ENCODE assay signal across 8 cellular contexts in genomic region chr1:11908139-11909021, GRCh38. TPM values are rescaled to one million over a fixed set of nuclear protein-coding genes. Genes with fewer than 3 reads are reported as not detected.
A peak's percentile ranks its signal among the peaks of the same experiment; 100 is the strongest.
DNase-seq lines count a peak whose midpoint lies in the region; ATAC-seq and TF ChIP-seq lines count a peak whose summit lies in the region.

No MANE protein-coding gene starts in this region.

- intact Hi-C loops in Panc1 (cut with micrococcal nuclease; ENCODE audit: unreplicated experiment) = loop anchor here (1.0 kb wide), 1 partner anchor 59 kb away; no protein-coding TSS in a partner anchor
- intact Hi-C loops in activated T-helper 1 cell treated with anti-CD3 and anti-CD28 coated beads, Interleukin-12 subunit alpha, Interleukin-12 subunit beta, Interleukin-2, Interleukin-4 antibody, amounts not matched to agents 30 ng/mL and 10 ng/mL and 1 ng/mL, durations not matched to agents 14 hours and 24 hours and 36 hours (cut with micrococcal nuclease) = loop anchor here (1.0 to 10.0 kb wide), 11 partner anchors 18 to 634 kb away; partner anchors contain the start of genes AGTRAP, CLCN6, FBXO2 and FBXO44

- H3K36me3 ChIP-seq in DND-41 (ENCODE audit: insufficient read depth, low read length) (no peaks in the 10 kb centered on the region), KOPT-K1 (ENCODE audit: insufficient read depth, low read length) (no peaks in the 10 kb centered on the region), Panc1 (ENCODE audit: control insufficient read depth, insufficient read depth, low read length) (no peaks in the 10 kb centered on the region)

- peak overlapping the region; percentile 94 for H3K27ac Mint-ChIP-seq in activated T-helper 1 cell treated with anti-CD3 and anti-CD28 coated beads, Interleukin-12 subunit alpha, Interleukin-12 subunit beta, Interleukin-2, Interleukin-4 antibody, amounts not matched to agents 30 ng/mL and 10 ng/mL and 1 ng/mL, durations not matched to agents 14 hours and 24 hours and 36 hours
- H3K27ac Mint-ChIP-seq in naive B cell = peak overlapping the region; percentile 100

- no peaks in the 10 kb centered on the region for H3K79me2 ChIP-seq in DND-41 (ENCODE audit: insufficient read depth, low read length)

- peak overlapping the region; percentile 24 to 53 for H3K4me3 ChIP-seq in DND-41 (ENCODE audit: low read depth in 1 of 2, low read length in 2 of 2)
- H3K4me3 ChIP-seq in Panc1 (ENCODE audit: low read depth in 2 of 2, low read length in 2 of 2) = peak overlapping the region; percentile 49 to 58

- peak overlapping the region; percentile 78 for H3K4me2 ChIP-seq in DND-41 (ENCODE audit: insufficient read depth, low read length)

- H4K20me1 ChIP-seq in DND-41 (ENCODE audit: insufficient read depth, low read length) = 0 out of 2 replicates have a peak, but pooled peaks cover 4% of the 10 kb centered on the region

- no peaks in the 10 kb centered on the region for H3K36me3 Mint-ChIP-seq in activated T-helper 1 cell treated with anti-CD3 and anti-CD28 coated beads, Interleukin-12 subunit alpha, Interleukin-12 subunit beta, Interleukin-2, Interleukin-4 antibody, amounts not matched to agents 30 ng/mL and 10 ng/mL and 1 ng/mL, durations not matched to agents 14 hours and 24 hours and 36 hours (ENCODE audit: low read depth)
- H3K36me3 Mint-ChIP-seq in naive B cell = no peaks in the 10 kb centered on the region

- CTCF ChIA-PET in Panc1 (lab: Charles Lee) = interaction anchor here (0.7 to 1.3 kb wide), 6 partner anchors 10 to 73 kb away, joined by 3 to 8 read pairs (median 4); no protein-coding TSS in a partner anchor

- H3K27me3 Mint-ChIP-seq in activated T-helper 1 cell treated with anti-CD3 and anti-CD28 coated beads, Interleukin-12 subunit alpha, Interleukin-12 subunit beta, Interleukin-2, Interleukin-4 antibody, amounts not matched to agents 30 ng/mL and 10 ng/mL and 1 ng/mL, durations not matched to agents 14 hours and 24 hours and 36 hours (ENCODE audit: insufficient read depth) = peaks cover 15% of the 10 kb centered on the region
- peaks cover 0 to 5% (median 4%) of the 10 kb centered on the region in 3 donors for H3K27me3 Mint-ChIP-seq in naive B cell

- in situ Hi-C loops in Panc1 (cut with HindIII; ENCODE audit: low pct_unique_long_range_greater_than_20kb, low sequenced_read_pairs) = no loop called here

- H3K4me1 ChIP-seq in DND-41 (ENCODE audit: insufficient read depth, low read length) (peaks cover 36% of the 10 kb centered on the region), Panc1 (ENCODE audit: control insufficient read depth, insufficient read depth, low read length) (peaks cover 8% of the 10 kb centered on the region; the same call in 1 of the 2 replicates)

- peak overlapping the region; percentile 77 for H3K9ac ChIP-seq in DND-41 (ENCODE audit: low read depth, low read length)

- peaks cover 38% of the 10 kb centered on the region for H3K4me1 Mint-ChIP-seq in activated T-helper 1 cell treated with anti-CD3 and anti-CD28 coated beads, Interleukin-12 subunit alpha, Interleukin-12 subunit beta, Interleukin-2, Interleukin-4 antibody, amounts not matched to agents 30 ng/mL and 10 ng/mL and 1 ng/mL, durations not matched to agents 14 hours and 24 hours and 36 hours (ENCODE audit: low read depth)
- H3K4me1 Mint-ChIP-seq in naive B cell = peaks cover 30 to 34% (median 34%) of the 10 kb centered on the region in 3 donors

- TF ChIP-seq CTCF in DND-41 (IDR thresholded peaks at IDR 0.05; ENCODE audit: borderline replicate concordance, extremely low read depth, low read length, poor library complexity, severe bottlenecking) = no peak
- no peak for TF ChIP-seq CTCF in Panc1 (IDR thresholded peaks at IDR 0.05)

- H3K9me3 ChIP-seq in DND-41 (ENCODE audit: insufficient read depth, low read length, severe bottlenecking) = no peaks in the 10 kb centered on the region
- H3K9me3 ChIP-seq in KOPT-K1 (ENCODE audit: insufficient read depth, low read length, poor library complexity, severe bottlenecking) = no peaks in the 10 kb centered on the region
- H3K9me3 ChIP-seq in Panc1 (ENCODE audit: control insufficient read depth, insufficient read depth, low read depth, low read length) = no peaks in the 10 kb centered on the region

- no peaks in the 10 kb centered on the region for H3K9me3 Mint-ChIP-seq in activated T-helper 1 cell treated with anti-CD3 and anti-CD28 coated beads, Interleukin-12 subunit alpha, Interleukin-12 subunit beta, Interleukin-2, Interleukin-4 antibody, amounts not matched to agents 30 ng/mL and 10 ng/mL and 1 ng/mL, durations not matched to agents 14 hours and 24 hours and 36 hours
- peaks cover 0 to 5% (median 0%) of the 10 kb centered on the region in 7 donors for H3K9me3 Mint-ChIP-seq in naive B cell

- ATAC-seq in DND-41 (ENCODE audit: insufficient read depth, low read depth) (peak; percentile 70), GM21825 (IDR thresholded peaks at IDR 0.05; ENCODE audit: unreplicated experiment) (peak; percentile 46), Panc1 (peak; percentile 85), naive B cell (ENCODE audit: low read depth in 2 of 2) (peak; percentile 56 to 58)

- POLR2A ChIA-PET in Panc1 (lab: Charles Lee) = interaction anchor here (0.6 to 2.3 kb wide), 33 partner anchors 9 to 1907 kb away, joined by 3 to 23 read pairs (median 5); partner anchors contain the start of genes C1orf167, CLCN6, MFN2 and MIIP

- peak overlapping the region; percentile 81 for H3K4me3 Mint-ChIP-seq in activated T-helper 1 cell treated with anti-CD3 and anti-CD28 coated beads, Interleukin-12 subunit alpha, Interleukin-12 subunit beta, Interleukin-2, Interleukin-4 antibody, amounts not matched to agents 30 ng/mL and 10 ng/mL and 1 ng/mL, durations not matched to agents 14 hours and 24 hours and 36 hours
- H3K4me3 Mint-ChIP-seq in naive B cell = peak overlapping the region; percentile 90 to 99 (median 94)

- DNase-seq in DND-41 (peak; percentile 89), Panc1 (ENCODE audit: low read depth, low spot score) (peak; percentile 99), fibroblast of gingiva (ENCODE audit: low read depth) (peak; percentile 98), naive B cell (peak; percentile 90)
- peak; percentile 84 for DNase-seq in activated T-helper 1 cell treated with anti-CD3 and anti-CD28 coated beads, Interleukin-12 subunit alpha, Interleukin-12 subunit beta, Interleukin-2, Interleukin-4 antibody, amounts not matched to agents 30 ng/mL and 10 ng/mL and 1 ng/mL, durations not matched to agents 14 hours and 24 hours and 36 hours (ENCODE audit: low spot score)
- peak; percentile 60 to 79 for DNase-seq in stimulated activated CD8-positive, alpha-beta memory T cell treated with anti-CD3 and anti-CD28 coated beads, Interleukin-7, amount 100 ng/mL, for 48 hours (ENCODE audit: extremely low read depth in 1 of 2, low read depth in 1 of 2)

- BruUV-seq in Panc1 (replicated peaks; lab: Mats Ljungman, UMichigan) = TSS peak; percentile 100

- H2AFZ ChIP-seq in DND-41 (ENCODE audit: low read depth, low read length) = peak overlapping the region; percentile 73

- peak overlapping the region; percentile 88 for H3K27ac ChIP-seq in DND-41 (ENCODE audit: low read length)
- peak overlapping the region; percentile 91 for H3K27ac ChIP-seq in KOPT-K1 (ENCODE audit: low read depth, low read length, poor library complexity, severe bottlenecking)
- peak overlapping the region; percentile 99 for H3K27ac ChIP-seq in Panc1 (ENCODE audit: low read length)

- H3K27me3 ChIP-seq in DND-41 (ENCODE audit: insufficient read depth, low read length, poor library complexity) = no peaks in the 10 kb centered on the region
- H3K27me3 ChIP-seq in Panc1 (ENCODE audit: control insufficient read depth, insufficient read depth, low read length) = no peaks in the 10 kb centered on the region

RNA-seq across cellular contexts. Expression of gene KIAA2013, which starts 17.8 kb away (rescaled TPM):
- total RNA-seq in Panc1 (2021; ENCODE audit: unreplicated experiment) = 72.4 TPM
- 111 TPM for polyA plus RNA-seq in Panc1 (2012; ENCODE audit: insufficient read length)
- 38.2 and 39.1 TPM in 2 replicates for total RNA-seq in activated T-helper 1 cell treated with anti-CD3 and anti-CD28 coated beads, Interleukin-12 subunit alpha, Interleukin-12 subunit beta, Interleukin-2, Interleukin-4 antibody, amounts not matched to agents 30 ng/mL and 10 ng/mL and 1 ng/mL, durations not matched to agents 14 hours and 24 hours and 36 hours
- polyA plus RNA-seq in naive B cell (ENCODE audit: low read depth in 6 of 6) = 10 to 100 TPM; 36.9 to 70.6 (median 62.5) TPM

RNA-seq across cellular contexts. Expression of gene PLOD1, which starts 26.1 kb away (rescaled TPM):
- 156 TPM for total RNA-seq in Panc1 (2021; ENCODE audit: unreplicated experiment)
- polyA plus RNA-seq in Panc1 (2012; ENCODE audit: insufficient read length) = 305 TPM
- 32.3 and 37.8 TPM in 2 replicates for total RNA-seq in activated T-helper 1 cell treated with anti-CD3 and anti-CD28 coated beads, Interleukin-12 subunit alpha, Interleukin-12 subunit beta, Interleukin-2, Interleukin-4 antibody, amounts not matched to agents 30 ng/mL and 10 ng/mL and 1 ng/mL, durations not matched to agents 14 hours and 24 hours and 36 hours
- polyA plus RNA-seq in naive B cell (ENCODE audit: low read depth in 6 of 6) = 10 to 100 TPM in 1 of 6 donors, 1 to 10 TPM in 5; 4.9 to 10.4 (median 6.6) TPM

RNA-seq across cellular contexts. Expression of gene NPPB, which starts 49.6 kb away (rescaled TPM):
- total RNA-seq in Panc1 (2021; ENCODE audit: unreplicated experiment) = not detected
- not detected for polyA plus RNA-seq in Panc1 (2012; ENCODE audit: insufficient read length)
- not detected in 2 replicates for total RNA-seq in activated T-helper 1 cell treated with anti-CD3 and anti-CD28 coated beads, Interleukin-12 subunit alpha, Interleukin-12 subunit beta, Interleukin-2, Interleukin-4 antibody, amounts not matched to agents 30 ng/mL and 10 ng/mL and 1 ng/mL, durations not matched to agents 14 hours and 24 hours and 36 hours
- not detected for polyA plus RNA-seq in naive B cell (ENCODE audit: low read depth in 6 of 6)

Comparison
In these comparisons a context has a peak if more than half of its experiments do, and no peak if none do; other contexts are left out.
1. Peak in every context shown above with its lines: DNase-seq, ATAC-seq, H3K4me3 ChIP-seq and H3K27ac ChIP-seq.